14 cellular contexts compared by ENCODE assay signal in the genomic region with DNA sequence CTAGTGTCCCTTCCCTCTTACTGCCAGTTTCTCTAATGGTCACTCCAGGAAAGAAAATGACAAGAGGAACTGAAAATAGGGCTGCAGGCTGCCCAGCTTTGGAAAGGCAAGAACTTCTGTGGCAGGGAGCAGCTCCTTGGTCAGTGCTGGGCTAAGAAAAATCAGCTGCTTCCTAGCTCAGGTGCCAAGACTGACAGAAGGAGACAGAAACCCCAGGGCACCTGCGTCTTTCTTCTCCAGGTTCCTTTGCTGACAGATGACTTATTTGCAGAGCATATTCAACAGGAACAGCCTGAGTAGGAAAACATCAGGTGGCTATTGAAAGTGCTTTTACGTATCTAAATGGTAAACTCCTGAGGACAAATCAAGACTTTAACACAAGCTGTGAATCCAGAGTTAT. TPM values are rescaled to one million over a fixed set of nuclear protein-coding genes. Genes with fewer than 3 reads are reported as not detected.
DNase-seq lines count a peak whose midpoint lies in the region; ATAC-seq and TF ChIP-seq lines count a peak whose summit lies in the region.
"Had no signal": no experiment of that assay in that cellular context is flagged by ENCODE, and none has a peak within 500 bp of the region (broad histone marks: within the 10 kb centered on the region; RNA-seq: fewer than 3 reads in every experiment).

No MANE protein-coding gene starts in this region.

- DNase-seq in right cardiac atrium (no peak), left cardiac atrium (no peak), ascending aorta (ENCODE audit: low spot score in 2 of 2) (no peak), mesothelial cell of epicardium (ENCODE audit: low spot score in 2 of 2, unreplicated experiment in 2 of 2) (no peak), posterior cingulate gyrus (no peak)
- DNase-seq: activated CD4-positive, alpha-beta T cell treated with anti-CD3 and anti-CD28 coated beads, Interleukin-2, amount 50 U/mL, for 48 hours; AML-193; KBM-7; NCI-H2029; stimulated activated CD4-positive, alpha-beta T cell treated with anti-CD3 and anti-CD28 coated beads, Interleukin-15, amount 100 ng/mL, for 24 hours had no signal

- H3K27ac Mint-ChIP-seq in mesothelial cell of epicardium, result peak overlapping the region; percentile 84
- H3K27ac Mint-ChIP-seq: T-helper 1 cell treated with Interleukin-12 subunit alpha and Interleukin-12 subunit beta and Interleukin-4 antibody, amounts not matched to agents 30 μg/mL and 1 μg/mL, for 36 hours had no signal

- H3K36me3 Mint-ChIP-seq in mesothelial cell of epicardium, result peaks cover 8% of the 10 kb centered on the region

- H3K4me3 ChIP-seq in right cardiac atrium (ENCODE audit: low read length), result no peak overlapping the region
- no peak overlapping the region for H3K4me3 ChIP-seq in ascending aorta
- H3K4me3 ChIP-seq in urinary bladder (ENCODE audit: low read depth, low read length), result no peak overlapping the region

- H3K4me1 ChIP-seq in right cardiac atrium (ENCODE audit: control insufficient read depth, insufficient read depth, low read length) (peaks cover 22% of the 10 kb centered on the region), ascending aorta (peaks cover 9 to 49% of the 10 kb centered on the region in 2 donors), urinary bladder (ENCODE audit: insufficient read depth) (peaks cover 1% of the 10 kb centered on the region)

- 54% methylated on average over 2 of the region's 2 CpGs for WGBS in right cardiac atrium
- WGBS in urinary bladder, result 67% methylated on average over 2 of the region's 2 CpGs

- H3K9me3 Mint-ChIP-seq in mesothelial cell of epicardium, result no peaks in the 10 kb centered on the region
- H3K9me3 Mint-ChIP-seq: T-helper 1 cell treated with Interleukin-12 subunit alpha and Interleukin-12 subunit beta and Interleukin-4 antibody, amounts not matched to agents 30 μg/mL and 1 μg/mL, for 36 hours had no signal

- intact Hi-C loops in right cardiac atrium (cut with DNase I) (no loop called here), left cardiac atrium (cut with DNase I) (no loop called here), ascending aorta (cut with DNase I) (no loop called here), posterior cingulate gyrus (cut with DNase I) (no loop called here)

- H3K9me3 ChIP-seq in right cardiac atrium (ENCODE audit: control insufficient read depth, low read length), result no peaks in the 10 kb centered on the region
- no peaks in the 10 kb centered on the region for H3K9me3 ChIP-seq in ascending aorta

- peak overlapping the region; percentile 13 for H3K27ac ChIP-seq in right cardiac atrium (ENCODE audit: low read length)
- H3K27ac ChIP-seq in ascending aorta, result peak overlapping the region; percentile 1 to 29
- peak overlapping the region; percentile 32 for H3K27ac ChIP-seq in urinary bladder (ENCODE audit: low read depth)

- H3K36me3 ChIP-seq in ascending aorta, result no peaks in the 10 kb centered on the region
- no peaks in the 10 kb centered on the region for H3K36me3 ChIP-seq in urinary bladder (ENCODE audit: insufficient read depth)

- no peaks in the 10 kb centered on the region for H3K27me3 Mint-ChIP-seq in mesothelial cell of epicardium (ENCODE audit: low read depth)

- ATAC-seq in right cardiac atrium (no peak), left cardiac atrium (no peak), GM18498 (IDR thresholded peaks at IDR 0.05; ENCODE audit: unreplicated experiment) (no peak), GM18907 (IDR thresholded peaks at IDR 0.05; ENCODE audit: unreplicated experiment) (no peak)

- no peak for TF ChIP-seq CTCF in ascending aorta (IDR thresholded peaks at IDR 0.05)
- TF ChIP-seq CTCF in mesothelial cell of epicardium (IDR thresholded peaks at IDR 0.05; ENCODE audit: unreplicated experiment), result no peak

- H3K4me1 Mint-ChIP-seq in mesothelial cell of epicardium, result peaks cover 90% of the 10 kb centered on the region

- H3K4me3 Mint-ChIP-seq in mesothelial cell of epicardium, result no peak overlapping the region
- H3K4me3 Mint-ChIP-seq: T-helper 1 cell treated with Interleukin-12 subunit alpha and Interleukin-12 subunit beta and Interleukin-4 antibody, amounts not matched to agents 30 μg/mL and 1 μg/mL, for 36 hours had no signal

- no peaks in the 10 kb centered on the region for H3K27me3 ChIP-seq in right cardiac atrium (ENCODE audit: control insufficient read depth, insufficient read depth)
- H3K27me3 ChIP-seq in ascending aorta, result no peaks in the 10 kb centered on the region

RNA-seq across cellular contexts. Expression of a gene that starts 25.4 kb away (rescaled TPM):
- total RNA-seq in right cardiac atrium, result 1 to 10 TPM; 7.0 to 9.9 (median 7.9) TPM
- polyA plus RNA-seq in right cardiac atrium, result 2.7 TPM
- total RNA-seq in left cardiac atrium, result 1 to 10 TPM; 6.8 to 9.3 TPM
- 13.2 TPM for total RNA-seq in ascending aorta
- 36.4 to 38.4 TPM (median 38.3 TPM) in 3 replicates for total RNA-seq in mesothelial cell of epicardium
- total RNA-seq in urinary bladder, result 25.6 TPM
- 7.9 TPM for polyA plus RNA-seq in urinary bladder
